ENCODE assay signal across 8 cellular contexts in genomic region chr1:45010855-45011811, GRCh38. TPM values are rescaled to one million over a fixed set of nuclear protein-coding genes. Genes with fewer than 3 reads are reported as not detected.
A peak's percentile ranks its signal among the peaks of the same experiment; 100 is the strongest.
DNase-seq lines count a peak whose midpoint lies in the region; ATAC-seq, FAIRE-seq and TF ChIP-seq lines count a peak whose summit lies in the region.

HECTD3 (minus strand) TSS chr1:45011324; CDS start chr1:45011257, 67 bp downstream.

- DNase-seq in GM10266 (ENCODE audit: extremely low spot score) (peak; percentile 89), NCI-H1092 treated with DMSO at 0.1 percent for 48 hours (lab: John Stamatoyannopoulos, UW) (peak; percentile 91), Right ventricle myocardium inferior (ENCODE audit: missing footprints) (peak; percentile 88), pancreas (peak; percentile 81 to 93 (median 84)), transverse colon (peak; percentile 90)
- DNase-seq in activated naive CD8-positive, alpha-beta T cell treated with anti-CD3 and anti-CD28 coated beads, Interleukin-2, amount 10 ng/mL, durations not matched to agents 7 days and 5 days = peak; percentile 76

- H3K36me3 Mint-ChIP-seq in activated naive CD8-positive, alpha-beta T cell treated with anti-CD3 and anti-CD28 coated beads, Interleukin-2, amount 10 ng/mL, durations not matched to agents 7 days and 5 days = peaks cover 10% of the 10 kb centered on the region

- H3K4me1 ChIP-seq in pancreas (peaks cover 0 to 24% (median 6%) of the 10 kb centered on the region in 3 donors), transverse colon (peaks cover 18 to 39% (median 34%) of the 10 kb centered on the region in 4 donors)

- no peak for TF ChIP-seq EP300 in transverse colon (IDR thresholded peaks at IDR 0.05; ENCODE audit: low read depth)

- no peaks in the 10 kb centered on the region for H3K27me3 Mint-ChIP-seq in activated naive CD8-positive, alpha-beta T cell treated with anti-CD3 and anti-CD28 coated beads, Interleukin-2, amount 10 ng/mL, durations not matched to agents 7 days and 5 days

- TF ChIP-seq CTCF in GM10266 (IDR thresholded peaks at IDR 0.05; ENCODE audit: control insufficient read depth, insufficient read depth, low read depth, missing control alignments) (no peak), SU-DHL-6 (IDR thresholded peaks at IDR 0.05; ENCODE audit: insufficient read depth, low read length, poor library complexity, severe bottlenecking) (no peak), pancreas (IDR thresholded peaks at IDR 0.05) (no peak), transverse colon (IDR thresholded peaks at IDR 0.05) (no peak)

- no peaks in the 10 kb centered on the region for H3K79me2 ChIP-seq in SU-DHL-6 (ENCODE audit: insufficient read depth, low read length)

- in situ Hi-C loops in transverse colon (cut with MboI; ENCODE audit: low pct_ligation_motif_present in 1 of 4, low pct_unique_long_range_greater_than_20kb in 1 of 4, low sequenced_read_pairs in 3 of 4) = loop anchor here (10.0 to 25.0 kb wide), 7 partner anchors 174 to 484 kb away; partner anchors contain the start of genes TESK2 (in 3 of the 4), BEST4 (in 1 of the 4), PTCH2 (in 1 of the 4) and RPS8 (in 1 of the 4)

- H3K27ac Mint-ChIP-seq in activated naive CD8-positive, alpha-beta T cell treated with anti-CD3 and anti-CD28 coated beads, Interleukin-2, amount 10 ng/mL, durations not matched to agents 7 days and 5 days = peak within 1 kb of the TSS; percentile 97

- H3K27ac ChIP-seq in SU-DHL-6 (ENCODE audit: low read depth, low read length) (peak within 1 kb of the TSS; percentile 39), pancreas (peak within 1 kb of the TSS; percentile 60 to 92 (median 72)), transverse colon (peak within 1 kb of the TSS; percentile 88 to 93 (median 91))

- intact Hi-C loops in Right ventricle myocardium inferior (cut with DNase I) = no loop called here
- intact Hi-C loops in pancreas (cut with DNase I) = loop anchor here in 2 of 3 donors (5.0 kb wide), 2 partner anchors 224 to 291 kb away; partner anchors contain the start of gene BEST4 (in 1 of the 2)
- intact Hi-C loops in transverse colon (cut with DNase I; ENCODE audit: low total_unique reads) = no loop called here

- H3K9me3 ChIP-seq in SU-DHL-6 (ENCODE audit: insufficient read depth, low read length) (no peaks in the 10 kb centered on the region), pancreas (no peaks in the 10 kb centered on the region), transverse colon (no peaks in the 10 kb centered on the region)

- no peaks in the 10 kb centered on the region for H3K9me3 Mint-ChIP-seq in activated naive CD8-positive, alpha-beta T cell treated with anti-CD3 and anti-CD28 coated beads, Interleukin-2, amount 10 ng/mL, durations not matched to agents 7 days and 5 days

- peak within 1 kb of the TSS; percentile 89 for H3K4me3 Mint-ChIP-seq in activated naive CD8-positive, alpha-beta T cell treated with anti-CD3 and anti-CD28 coated beads, Interleukin-2, amount 10 ng/mL, durations not matched to agents 7 days and 5 days

- H3K9me2 ChIP-seq in SU-DHL-6 (replicated peaks; ENCODE audit: insufficient read depth, low read length) = no peaks in the 10 kb centered on the region

- POLR2A ChIA-PET in activated naive CD8-positive, alpha-beta T cell treated with anti-CD3 and anti-CD28 coated beads, Interleukin-2, amount 10 ng/mL, durations not matched to agents 7 days and 5 days (lab: Charles Lee) = interaction anchor here (0.6 to 6.2 kb wide), 35 partner anchors 9 to 573 kb away, joined by 3 to 84 read pairs (median 7); partner anchors contain the start of genes BTBD19, CCDC163, EIF2B3 and HPDL

- FAIRE-seq in pancreas (lab: Jason Lieb, UNC) = no peak

- peak; percentile 71 for ATAC-seq in HG02571 (IDR thresholded peaks at IDR 0.05; ENCODE audit: unreplicated experiment)
- peak; percentile 67 for ATAC-seq in activated naive CD8-positive, alpha-beta T cell treated with anti-CD3 and anti-CD28 coated beads, Interleukin-2, amount 10 ng/mL, durations not matched to agents 7 days and 5 days (ENCODE audit: low read depth)
- ATAC-seq in Right ventricle myocardium inferior = peak; percentile 89
- peak; percentile 85 to 92 (median 87) for ATAC-seq in pancreas

- peaks cover 29% of the 10 kb centered on the region for H3K4me1 Mint-ChIP-seq in activated naive CD8-positive, alpha-beta T cell treated with anti-CD3 and anti-CD28 coated beads, Interleukin-2, amount 10 ng/mL, durations not matched to agents 7 days and 5 days

- H3K27me3 ChIP-seq in SU-DHL-6 (ENCODE audit: low read length) (no peaks in the 10 kb centered on the region), pancreas (no peaks in the 10 kb centered on the region), transverse colon (no peaks in the 10 kb centered on the region)

- peak within 1 kb of the TSS; percentile 79 for H3K4me3 ChIP-seq in SU-DHL-6 (ENCODE audit: insufficient read depth, low read length, poor library complexity, severe bottlenecking)
- peak within 1 kb of the TSS; percentile 72 to 99 (median 96) for H3K4me3 ChIP-seq in pancreas
- peak within 1 kb of the TSS; percentile 79 to 94 (median 86) for H3K4me3 ChIP-seq in transverse colon

- peak within 1 kb of the TSS; percentile 95 for H2AFZ ChIP-seq in SU-DHL-6 (ENCODE audit: low read depth, low read length, severe bottlenecking)

- no peaks in the 10 kb centered on the region for H3F3A ChIP-seq in SU-DHL-6 (ENCODE audit: insufficient read depth)

- peak within 1 kb of the TSS; percentile 93 for H3K4me2 ChIP-seq in SU-DHL-6 (ENCODE audit: low read depth, low read length, poor library complexity, severe bottlenecking)

- TF ChIP-seq POLR2A in transverse colon (IDR thresholded peaks at IDR 0.05) = peak; percentile 70

- WGBS in pancreas, 2 donors = 0% methylated on average over 55 to 62 of the region's 62 CpGs
- 2 to 6% methylated on average over 3 to 32 of the region's 62 CpGs for WGBS in transverse colon (ENCODE audit: low coverage in 1 of 2), 2 donors

- H4K20me1 ChIP-seq in SU-DHL-6 (ENCODE audit: low read depth, low read length) = no peaks in the 10 kb centered on the region

- H3K36me3 ChIP-seq in SU-DHL-6 (ENCODE audit: low read length) (no peaks in the 10 kb centered on the region), pancreas (peaks cover 3 to 28% (median 18%) of the 10 kb centered on the region in 3 donors), transverse colon (peaks cover 0 to 28% (median 13%) of the 10 kb centered on the region in 4 donors)

- peak within 1 kb of the TSS; percentile 70 for H3K9ac ChIP-seq in SU-DHL-6 (ENCODE audit: low read length)

RNA-seq across cellular contexts. Expression of gene HECTD3, which starts in this region (rescaled TPM):
- 10 to 100 TPM; 44.2 to 44.9 TPM for total RNA-seq in activated naive CD8-positive, alpha-beta T cell treated with anti-CD3 and anti-CD28 coated beads, Interleukin-2, amount 10 ng/mL, durations not matched to agents 7 days and 5 days
- total RNA-seq in Right ventricle myocardium inferior (25.7 TPM), pancreas (10 to 100 TPM; 23.5 to 36.4 (median 29.7) TPM), transverse colon (100 to 1,000 TPM in 3 of 4 donors, 10 to 100 TPM in 1; 70.5 to 321 (median 133) TPM)
- 10 to 100 TPM; 32.0 to 49.0 TPM for polyA plus RNA-seq in pancreas

Comparison
In these comparisons a context has a peak if more than half of its experiments do, and no peak if none do; other contexts are left out.
1. Peak in every context shown above with its lines: DNase-seq, ATAC-seq, H3K4me3 ChIP-seq and H3K27ac ChIP-seq.
2. H3K27ac ChIP-seq: peak in every context shown above with its lines; median percentile 91 in transverse colon; 72 in pancreas; 39 in SU-DHL-6.
3. intact Hi-C loops: an anchor here in pancreas (5.0 kb wide); none called in Right ventricle myocardium inferior and transverse colon.